21 cellular contexts compared by ENCODE assay signal in the genomic region with DNA sequence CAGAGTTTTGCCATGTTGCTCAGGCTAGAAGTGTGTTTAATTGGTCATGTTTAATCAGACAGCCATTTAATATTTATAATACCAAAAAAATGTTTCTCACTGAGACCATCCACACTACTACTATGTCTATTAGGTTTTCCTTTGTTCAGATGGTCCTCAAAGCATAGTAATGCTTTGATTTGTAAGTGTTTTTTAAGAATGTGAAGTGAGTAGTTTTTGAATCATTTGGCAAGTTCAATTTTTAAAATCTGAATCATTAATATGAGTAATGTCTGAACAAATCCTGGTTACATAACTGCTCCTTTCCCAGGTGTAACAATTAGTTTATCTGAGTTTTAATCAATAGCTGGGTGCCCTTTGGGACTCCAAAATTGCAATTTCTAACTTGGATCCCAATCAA. TPM values are rescaled to one million over a fixed set of nuclear protein-coding genes. Genes with fewer than 3 reads are reported as not detected.
DNase-seq lines count a peak whose midpoint lies in the region; ATAC-seq, FAIRE-seq and TF ChIP-seq lines count a peak whose summit lies in the region.
"Had no signal": no experiment of that assay in that cellular context is flagged by ENCODE, and none has a peak within 500 bp of the region (broad histone marks: within the 10 kb centered on the region; RNA-seq: fewer than 3 reads in every experiment).

No MANE protein-coding gene starts in this region.

- H3K27ac ChIP-seq in IMR-90 (ENCODE audit: insufficient read depth, low read length) (no peak overlapping the region), keratinocyte (ENCODE audit: control insufficient read depth, insufficient read depth, low read length) (peak overlapping the region; percentile 64), Karpas-422 (ENCODE audit: low read length) (no peak overlapping the region)

- peaks cover 3% of the 10 kb centered on the region; the same call in 1 of the 2 replicates for H3K9me1 ChIP-seq in IMR-90 (ENCODE audit: insufficient read depth, low read length)
- H3K9me1 ChIP-seq in keratinocyte (ENCODE audit: control insufficient read depth, extremely low read depth, insufficient read depth, low read length), result no peaks in the 10 kb centered on the region

- no peaks in the 10 kb centered on the region for H3K9me2 ChIP-seq in Karpas-422 (replicated peaks; ENCODE audit: insufficient read depth, low read length)

- H4K20me1 ChIP-seq in IMR-90 (ENCODE audit: insufficient read depth, low read length) (no peaks in the 10 kb centered on the region), keratinocyte (ENCODE audit: control insufficient read depth, extremely low read depth, insufficient read depth, low read length) (no peaks in the 10 kb centered on the region), Karpas-422 (ENCODE audit: insufficient read depth, low read depth, low read length) (no peaks in the 10 kb centered on the region)

- POLR2A ChIA-PET in IMR-90 (lab: Charles Lee; ENCODE audit: unreplicated experiment), result no interaction called here

- no peak overlapping the region for H3K56ac ChIP-seq in IMR-90 (ENCODE audit: extremely low read depth, insufficient read depth, low read length)

- H2BK5ac ChIP-seq in IMR-90 (ENCODE audit: low read depth, low read length, poor library complexity, severe bottlenecking), result peak overlapping the region; percentile 74

- dilution Hi-C loops in IMR-90 (cut with HindIII; ENCODE audit: low sequenced_read_pairs, unreplicated experiment), result no loop called here
- dilution Hi-C loops in keratinocyte (cut with MboI; ENCODE audit: extremely low pct_ligation_motif_present, low sequenced_read_pairs), result no loop called here

- no peak overlapping the region for H4K91ac ChIP-seq in IMR-90 (ENCODE audit: insufficient read depth, low read depth, low read length)

- H2AK5ac ChIP-seq in IMR-90 (ENCODE audit: low read depth, low read length), result no peak overlapping the region

- 0 out of 4 replicates have a peak, but pooled peaks cover 0 to 6% of the 10 kb centered on the region in 2 experiments for H3K79me1 ChIP-seq in IMR-90 (ENCODE audit: low read depth in 1 of 2, low read length in 2 of 2)

- H2BK20ac ChIP-seq in IMR-90 (ENCODE audit: low read depth, low read length), result no peak overlapping the region

- H3K9ac ChIP-seq in IMR-90 (ENCODE audit: low read depth, low read length) (no peak overlapping the region), keratinocyte (ENCODE audit: control insufficient read depth, extremely low read depth, insufficient read depth, low read length) (no peak overlapping the region), Karpas-422 (ENCODE audit: low read length) (no peak overlapping the region)

- FAIRE-seq in bronchial epithelial cell (lab: Jason Lieb, UNC), result no peak
- FAIRE-seq in keratinocyte (lab: Jason Lieb, UNC), result peak; percentile 57

- in situ Hi-C loops in IMR-90 (cut with MboI; ENCODE audit: low sequenced_read_pairs), result no loop called here
- in situ Hi-C loops in HAP-1 (cut with MboI; ENCODE audit: low sequenced_read_pairs), result no loop called here

- TF ChIP-seq CTCF in IMR-90 (conservative IDR thresholded peaks at IDR 0.05; ENCODE audit: low read depth, low read length) (no peak), bronchial epithelial cell (IDR thresholded peaks at IDR 0.05; ENCODE audit: insufficient read depth, low read length, severe bottlenecking) (no peak), keratinocyte (optimal IDR thresholded peaks at IDR 0.05 in 1 of 3, IDR thresholded peaks at IDR 0.05 in 1 of 3, conservative IDR thresholded peaks at IDR 0.05 in 1 of 3; ENCODE audit: extremely low read depth in 1 of 3, insufficient read depth in 2 of 3, low read length in 3 of 3) (no peak)

- H3K36me3 ChIP-seq in IMR-90 (ENCODE audit: control insufficient read depth, insufficient read depth, low read length), result no peaks in the 10 kb centered on the region
- H3K36me3 ChIP-seq in bronchial epithelial cell (ENCODE audit: control insufficient read depth, insufficient read depth, low read length), result no peaks in the 10 kb centered on the region
- H3K36me3 ChIP-seq in keratinocyte (ENCODE audit: control insufficient read depth in 2 of 2, extremely low read depth in 1 of 2, insufficient read depth in 2 of 2, low read length in 2 of 2), result no peaks in the 10 kb centered on the region
- no peaks in the 10 kb centered on the region for H3K36me3 ChIP-seq in Karpas-422 (ENCODE audit: insufficient read depth, low read length)
- H3K36me3 ChIP-seq in HAP-1 (replicated peaks), result no peaks in the 10 kb centered on the region

- H3K4me2 ChIP-seq in IMR-90 (ENCODE audit: low read depth, low read length) (no peak overlapping the region), keratinocyte (ENCODE audit: control insufficient read depth, extremely low read depth, insufficient read depth, low read depth, low read length) (peak overlapping the region; percentile 55), Karpas-422 (ENCODE audit: low read depth, low read length, poor library complexity, severe bottlenecking) (no peak overlapping the region)

- TF ChIP-seq POLR2A in IMR-90 (IDR thresholded peaks at IDR 0.05; ENCODE audit: low read depth, low read length), result no peak

- no peak overlapping the region for H2AFZ ChIP-seq in IMR-90 (replicated peaks; ENCODE audit: low read length, poor library complexity)
- H2AFZ ChIP-seq in keratinocyte (ENCODE audit: control insufficient read depth, low read length), result no peak overlapping the region
- H2AFZ ChIP-seq in Karpas-422 (ENCODE audit: low read length), result no peak overlapping the region

- CTCF ChIA-PET in IMR-90 (lab: Yijun Ruan, JAX), result no interaction called here

- intact Hi-C loops in IMR-90 (cut with micrococcal nuclease), result no loop called here

- H3K18ac ChIP-seq in IMR-90 (ENCODE audit: low read depth, low read length), result peak overlapping the region; percentile 45; the same call in 1 of the 2 replicates

- no peak overlapping the region for H2BK120ac ChIP-seq in IMR-90 (ENCODE audit: low read depth, low read length)

- ATAC-seq in IMR-90 (ENCODE audit: low read depth), result no peak
- ATAC-seq: Panc1 had no signal

- peaks cover 6% of the 10 kb centered on the region for H3K4me1 ChIP-seq in IMR-90 (ENCODE audit: control insufficient read depth, insufficient read depth, low read length)
- peaks cover 27% of the 10 kb centered on the region for H3K4me1 ChIP-seq in keratinocyte (ENCODE audit: control insufficient read depth, extremely low read depth, insufficient read depth, low read length)
- no peaks in the 10 kb centered on the region for H3K4me1 ChIP-seq in Karpas-422 (ENCODE audit: low read length)
- no peaks in the 10 kb centered on the region; the same call in 1 of the 2 replicates for H3K4me1 ChIP-seq in HAP-1

- H3K14ac ChIP-seq in IMR-90 (replicated peaks; ENCODE audit: low read depth, low read length), result 0 out of 2 replicates have a peak overlapping the region, but pooled peaks have one; percentile 61

- no peaks in the 10 kb centered on the region for H3K79me2 ChIP-seq in keratinocyte (ENCODE audit: control insufficient read depth, insufficient read depth, low read length)
- no peaks in the 10 kb centered on the region for H3K79me2 ChIP-seq in Karpas-422 (ENCODE audit: low read length)

- H3K27me3 ChIP-seq in IMR-90 (ENCODE audit: control insufficient read depth, insufficient read depth, low read length), result no peaks in the 10 kb centered on the region
- H3K27me3 ChIP-seq in bronchial epithelial cell (ENCODE audit: control insufficient read depth, insufficient read depth, low read length), result no peaks in the 10 kb centered on the region
- H3K27me3 ChIP-seq in keratinocyte (ENCODE audit: control insufficient read depth, extremely low read depth, insufficient read depth, low read length), result no peaks in the 10 kb centered on the region
- H3K27me3 ChIP-seq in Karpas-422 (ENCODE audit: low read length), result no peaks in the 10 kb centered on the region
- no peaks in the 10 kb centered on the region for H3K27me3 ChIP-seq in HAP-1 (ENCODE audit: low read depth)

- no peak overlapping the region for H3K23ac ChIP-seq in IMR-90 (ENCODE audit: low read depth, low read length)

- H2BK15ac ChIP-seq in IMR-90 (ENCODE audit: low read depth, low read length), result 0 out of 3 replicates have a peak overlapping the region, but pooled peaks have one; percentile 32

- peak overlapping the region; percentile 72; the same call in 1 of the 2 replicates for H3K4ac ChIP-seq in IMR-90 (ENCODE audit: low read depth, low read length)

- H3K4me3 ChIP-seq in IMR-90 (ENCODE audit: insufficient read depth, low read depth, low read length) (no peak overlapping the region), bronchial epithelial cell (ENCODE audit: low read depth, low read length) (no peak overlapping the region), keratinocyte (ENCODE audit: control insufficient read depth in 2 of 3, extremely low read depth in 1 of 3, insufficient read depth in 2 of 3, low read depth in 1 of 3, low read length in 3 of 3) (no peak overlapping the region), Karpas-422 (ENCODE audit: low read length) (no peak overlapping the region), HAP-1 (no peak overlapping the region)

- no peak for TF ChIP-seq RAD21 in IMR-90 (IDR thresholded peaks at IDR 0.05; ENCODE audit: low read length)

- H4K8ac ChIP-seq in IMR-90 (ENCODE audit: low read depth in 2 of 2, low read length in 2 of 2), result peak overlapping the region in 1 of 2 experiments; percentile 66; a peak in 2 of 4 replicates

- DNase-seq in ELR (ENCODE audit: low read depth) (peak; percentile 70), IMR-90 (no peak), bronchial epithelial cell (ENCODE audit: low read depth) (peak; percentile 91), keratinocyte (ENCODE audit: low read depth, low spot score) (no peak), Karpas-422 (no peak), dedifferentiated amniotic fluid mesenchymal stem cell (ENCODE audit: extremely low spot score) (no peak), HAP-1 (ENCODE audit: low spot score in 2 of 2) (no peak), HK-2 (ENCODE audit: unreplicated experiment) (no peak)
- DNase-seq: C1 segment of cervical spinal cord; CD8-positive, alpha-beta memory T cell; DMS79; H7; KBM-7; MV-4-11; NCI-H1417 treated with DMSO at 0.1 percent for 48 hours; NCI-H1930; NCI-H226; NCI-H524; SHP77; T-helper 1 cell had no signal

- H4K5ac ChIP-seq in IMR-90 (ENCODE audit: low read depth, low read length), result peak overlapping the region; percentile 61; the same call in 1 of the 2 replicates

- BruUV-seq in IMR-90 (replicated peaks; lab: Mats Ljungman, UMichigan), result no TSS peak

- H2AK9ac ChIP-seq in IMR-90 (replicated peaks; ENCODE audit: low read depth, low read length, poor library complexity), result no peak overlapping the region

- H3K9me3 ChIP-seq in IMR-90 (ENCODE audit: control insufficient read depth, insufficient read depth, low read length) (no peaks in the 10 kb centered on the region), keratinocyte (ENCODE audit: control insufficient read depth, low read depth, low read length) (no peaks in the 10 kb centered on the region), Karpas-422 (ENCODE audit: low read length) (no peaks in the 10 kb centered on the region), HAP-1 (0 out of 2 replicates have a peak, but pooled peaks cover 3% of the 10 kb centered on the region)

RNA-seq across cellular contexts. Expression of a gene that starts 23.4 kb away (rescaled TPM):
- 26.9 and 54.4 TPM in 2 replicates for total RNA-seq in IMR-90 (2012; rRNA removed)
- 10.2 and 13.9 TPM in 2 replicates for polyA plus RNA-seq in IMR-90 (2012; rRNA removed)
- 2.6 and 3.4 TPM in 2 replicates for polyA plus RNA-seq in IMR-90 (2012; cell fraction: cytosol; rRNA removed)
- 1.7 and 10.9 TPM in 2 replicates for polyA plus RNA-seq in IMR-90 (2012; cell fraction: nucleus; rRNA removed; ENCODE audit: low replicate concordance)
- 21.1 and 42.2 TPM in 2 replicates for total RNA-seq in bronchial epithelial cell
- 11.2 to 25.4 TPM (median 23.2 TPM) in 3 replicates for polyA plus RNA-seq in keratinocyte
- 231 TPM for polyA plus RNA-seq in keratinocyte (2011; ENCODE audit: low read depth)
- polyA plus RNA-seq in keratinocyte (2011; cell fraction: cytosol; rRNA removed), result 12.5 and 18.7 TPM in 2 replicates
- polyA plus RNA-seq in keratinocyte (2011; cell fraction: nucleus; rRNA removed), result 17.6 and 22.9 TPM in 2 replicates
- polyA plus RNA-seq in keratinocyte (2012; ENCODE audit: low replicate concordance), result 8.4 and 23.4 TPM in 2 replicates
- 7.9 to 28.7 TPM (median 10.5 TPM) in 3 replicates for polyA minus RNA-seq in keratinocyte
- 54.3 TPM for polyA minus RNA-seq in keratinocyte (2011; cell fraction: cytosol; rRNA and poly(A)+ RNA removed)
- polyA minus RNA-seq in keratinocyte (2011; cell fraction: nucleus; rRNA and poly(A)+ RNA removed), result 36.1 and 68.0 TPM in 2 replicates
- 11.4 and 37.1 TPM in 2 replicates for total RNA-seq in Karpas-422 (2014; rRNA removed; shearing (Covaris generic); ENCODE audit: low replicate concordance)

RNA-seq across cellular contexts. Expression of a gene that starts 23.5 kb away (rescaled TPM):
- total RNA-seq in IMR-90 (2012; rRNA removed) (1,679 and 1,907 TPM in 2 replicates), bronchial epithelial cell (2,039 and 2,641 TPM in 2 replicates)
- polyA plus RNA-seq in IMR-90 (2012; rRNA removed) (1,239 and 1,406 TPM in 2 replicates), keratinocyte (1,742 to 2,236 TPM (median 1,934 TPM) in 3 replicates)
- 609 and 629 TPM in 2 replicates for polyA plus RNA-seq in IMR-90 (2012; cell fraction: cytosol; rRNA removed)
- 99.4 and 681 TPM in 2 replicates for polyA plus RNA-seq in IMR-90 (2012; cell fraction: nucleus; rRNA removed; ENCODE audit: low replicate concordance)
- polyA plus RNA-seq in keratinocyte (2011; ENCODE audit: low read depth), result 3,127 TPM
- polyA plus RNA-seq in keratinocyte (2011; cell fraction: cytosol; rRNA removed), result 1,592 and 2,141 TPM in 2 replicates
- 469 and 669 TPM in 2 replicates for polyA plus RNA-seq in keratinocyte (2011; cell fraction: nucleus; rRNA removed)
- polyA plus RNA-seq in keratinocyte (2012; ENCODE audit: low replicate concordance), result 2,418 and 2,706 TPM in 2 replicates
- 874 to 1,241 TPM (median 1,194 TPM) in 3 replicates for polyA minus RNA-seq in keratinocyte
- 704 TPM for polyA minus RNA-seq in keratinocyte (2011; cell fraction: cytosol; rRNA and poly(A)+ RNA removed)
- polyA minus RNA-seq in keratinocyte (2011; cell fraction: nucleus; rRNA and poly(A)+ RNA removed), result 151 and 221 TPM in 2 replicates
- 2,490 and 3,153 TPM in 2 replicates for total RNA-seq in Karpas-422 (2014; rRNA removed; shearing (Covaris generic); ENCODE audit: low replicate concordance)

Comparison
In these comparisons a context has a peak if more than half of its experiments do, and no peak if none do; other contexts are left out.
1. DNase-seq: peak in ELR (single experiment) and bronchial epithelial cell (single experiment); none in IMR-90 (single experiment), keratinocyte (single experiment), Karpas-422 (single experiment), dedifferentiated amniotic fluid mesenchymal stem cell (single experiment), HAP-1 (0 of 2) and HK-2 (single experiment).